29 cellular contexts compared by ENCODE assay signal in genomic region chr7:36219429-36219828, GRCh38.
"Had no signal": no experiment of that assay in that cellular context is flagged by ENCODE, and none has a peak within 500 bp of the region (broad histone marks: within the 10 kb centered on the region; RNA-seq: fewer than 3 reads in every experiment).

No MANE protein-coding gene starts in this region.

- H3K27ac Mint-ChIP-seq: activated B cell treated with CpG ODN at 0.5 μM for 24 hours; activated CD8-positive, alpha-beta T cell treated with anti-CD3 and anti-CD28 coated beads for 36 hours; activated naive CD8-positive, alpha-beta T cell; activated T-helper 17 cell treated with anti-CD3 and anti-CD28 coated beads, Interleukin-2, amount 50 U/mL, for 72 hours; endodermal cell; T-helper 17 cell; T-helper 2 cell treated with Interferon-gamma antibody and Interleukin-4, amounts not matched to agents 5 μg/mL and 100 μg/mL, for 36 hours had no signal

- H3K4me1 Mint-ChIP-seq: activated T-helper 17 cell treated with anti-CD3 and anti-CD28 coated beads, Interleukin-2, amount 50 U/mL, for 72 hours had no signal

- H3K36me3 ChIP-seq: WERI-Rb-1 had no signal

- H3K9me3 ChIP-seq: body of pancreas had no signal

- H3K27me3 Mint-ChIP-seq: activated CD8-positive, alpha-beta T cell treated with anti-CD3 and anti-CD28 coated beads for 36 hours; activated naive CD8-positive, alpha-beta T cell; activated T-helper 17 cell treated with anti-CD3 and anti-CD28 coated beads, Interleukin-2, amount 50 U/mL, for 72 hours; T-helper 17 cell had no signal

- ATAC-seq: activated CD4-positive, CD25-positive, alpha-beta regulatory T cell treated with anti-CD3 and anti-CD28 coated beads, Interleukin-2, amount 50 U/mL, for 24 hours; activated CD8-positive, alpha-beta T cell treated with anti-CD3 and anti-CD28 coated beads for 36 hours; activated T-cell treated with anti-CD3 and anti-CD28 coated beads, Interleukin-2, amount 50 U/mL, for 4 hours; activated T-helper 17 cell treated with anti-CD3 and anti-CD28 coated beads, Interleukin-2, amount 50 U/mL, for 72 hours; body of pancreas; esophagus mucosa; T-helper 17 cell had no signal

- DNase-seq: activated B cell treated with CpG ODN at 0.5 μM for 24 hours; activated CD4-positive, alpha-beta T cell treated with anti-CD3 and anti-CD28 coated beads for 48 hours; activated CD4-positive, alpha-beta T cell treated with anti-CD3 and anti-CD28 coated beads, Interleukin-2, amount 50 U/mL, for 1 hour; activated CD4-positive, alpha-beta T cell treated with anti-CD3 and anti-CD28 coated beads, Interleukin-2, amount 50 U/mL, for 48 hours; activated CD8-positive, alpha-beta memory T cell treated with anti-CD3 and anti-CD28 coated beads for 24 hours; activated CD8-positive, alpha-beta T cell treated with anti-CD3 and anti-CD28 coated beads for 36 hours; activated effector memory CD4-positive, alpha-beta T cell treated with Interleukin-2 at 50 U/mL for 16 hours; activated gamma-delta T cell treated with Interleukin-2 at 50 U/mL for 16 hours; activated naive CD4-positive, alpha-beta T cell treated with anti-CD3 and anti-CD28 coated beads, Interleukin-2, amount 50 U/mL, for 16 hours; activated naive CD4-positive, alpha-beta T cell treated with Interleukin-2 at 50 U/mL for 16 hours; activated T-cell treated with anti-CD3 and anti-CD28 coated beads, Interleukin-2, amount 50 U/mL, for 4 hours; amniotic stem cell; aorta; body of pancreas; caudate nucleus; cortex of kidney; effector memory CD4-positive, alpha-beta T cell; endodermal cell; foreskin fibroblast; head of caudate nucleus; T-helper 1 cell; T-helper 17 cell; T1000; WERI-Rb-1 had no signal

- H3K4me3 Mint-ChIP-seq: activated B cell treated with CpG ODN at 0.5 μM for 24 hours; activated CD8-positive, alpha-beta T cell treated with anti-CD3 and anti-CD28 coated beads for 36 hours; activated naive CD8-positive, alpha-beta T cell; activated T-cell treated with anti-CD3 and anti-CD28 coated beads, Interleukin-2, amount 50 U/mL, for 4 hours; activated T-helper 17 cell treated with anti-CD3 and anti-CD28 coated beads, Interleukin-2, amount 50 U/mL, for 72 hours; endodermal cell; T-helper 17 cell; T-helper 2 cell treated with Interferon-gamma antibody and Interleukin-4, amounts not matched to agents 5 μg/mL and 100 μg/mL, for 36 hours had no signal

- H3K27ac ChIP-seq: body of pancreas, WERI-Rb-1 had no signal

- H3K9me3 Mint-ChIP-seq: activated B cell treated with CpG ODN at 0.5 μM for 24 hours; activated CD8-positive, alpha-beta T cell treated with anti-CD3 and anti-CD28 coated beads for 36 hours; activated T-cell treated with anti-CD3 and anti-CD28 coated beads, Interleukin-2, amount 50 U/mL, for 4 hours; activated T-helper 17 cell treated with anti-CD3 and anti-CD28 coated beads, Interleukin-2, amount 50 U/mL, for 72 hours; endodermal cell; T-helper 2 cell treated with Interferon-gamma antibody and Interleukin-4, amounts not matched to agents 5 μg/mL and 100 μg/mL, for 36 hours had no signal

- H3K4me3 ChIP-seq: body of pancreas had no signal
